Comparison of ENCODE assay signal across 15 cellular contexts in genomic region chr2:172060118-172060517, GRCh38. TPM values are rescaled to one million over a fixed set of nuclear protein-coding genes. Genes with fewer than 3 reads are reported as not detected.
"Had no signal": no experiment of that assay in that cellular context is flagged by ENCODE, and none has a peak within 500 bp of the region (broad histone marks: within the 10 kb centered on the region; RNA-seq: fewer than 3 reads in every experiment).

No MANE protein-coding gene starts in this region.

RNA-seq across cellular contexts. Expression of gene DLX1, which starts 25.2 kb away (rescaled TPM):
- total RNA-seq: naive thymus-derived CD8-positive, alpha-beta T cell; natural killer cell; natural killer cell treated with Interleukin-12 subunit alpha and Interleukin-12 subunit beta and Interleukin-15 and Interleukin-18, amount 100 ng/mL, for 72 hours; posterior vena cava; renal cortical epithelial cell; right atrium auricular region; right lobe of liver; skeletal muscle tissue; spleen had no signal
- polyA plus RNA-seq: naive thymus-derived CD8-positive, alpha-beta T cell had no signal

RNA-seq across cellular contexts. Expression of gene DLX2, which starts 42.6 kb away (rescaled TPM):
- total RNA-seq: naive thymus-derived CD8-positive, alpha-beta T cell; omental fat pad; pancreas; posterior vena cava; psoas muscle; pulmonary artery endothelial cell; renal cortical epithelial cell; right atrium auricular region; right cardiac atrium; right lobe of liver; skeletal muscle tissue; spleen had no signal
- polyA plus RNA-seq: naive thymus-derived CD8-positive, alpha-beta T cell; ovary; pancreas; psoas muscle; right cardiac atrium had no signal
